ENCODE assay signal across 23 cellular contexts in the genomic region with DNA sequence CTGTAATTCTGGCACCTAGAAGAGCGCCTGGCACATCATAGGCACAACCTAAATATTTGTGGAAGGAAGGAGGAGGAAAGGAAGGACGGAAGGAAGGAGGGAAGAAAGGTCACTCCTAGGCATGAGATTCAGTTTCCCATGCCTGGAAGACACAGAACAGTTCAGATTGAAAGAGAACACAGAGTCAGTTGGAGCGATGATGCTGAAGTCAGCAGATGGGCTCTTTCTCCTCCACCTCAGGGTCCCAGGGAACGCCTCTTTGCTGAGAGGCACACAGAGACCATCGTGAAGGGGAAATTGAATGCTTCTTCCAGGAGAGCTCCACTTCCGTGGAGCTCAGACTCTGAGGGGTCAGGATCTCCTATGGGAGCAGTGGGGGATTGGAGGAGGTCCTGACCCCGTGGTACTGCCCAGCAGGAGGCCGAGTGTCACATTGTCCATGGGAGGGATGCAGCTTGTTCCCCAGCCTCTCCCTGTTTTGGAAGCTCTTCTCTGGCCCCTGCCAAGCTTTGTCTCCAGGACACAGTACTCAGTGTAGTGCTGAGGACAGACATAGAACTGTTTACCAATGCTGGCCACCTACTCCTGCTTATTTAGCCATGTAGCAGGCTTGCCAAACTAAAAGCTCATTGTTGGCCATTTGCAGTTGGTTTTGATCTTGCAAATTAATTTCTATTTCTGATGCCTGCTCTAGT. TPM values are rescaled to one million over a fixed set of nuclear protein-coding genes. Genes with fewer than 3 reads are reported as not detected.
DNase-seq lines count a peak whose midpoint lies in the region; ATAC-seq, FAIRE-seq and TF ChIP-seq lines count a peak whose summit lies in the region.
"Had no signal": no experiment of that assay in that cellular context is flagged by ENCODE, and none has a peak within 500 bp of the region (broad histone marks: within the 10 kb centered on the region; RNA-seq: fewer than 3 reads in every experiment).

No MANE protein-coding gene starts in this region.

- no peak for FAIRE-seq in frontal cortex (lab: Jason Lieb, UNC)
- FAIRE-seq: kidney, TTC549 had no signal

- peaks cover 24 to 60% of the 10 kb centered on the region in 2 donors for H3K4me1 ChIP-seq in gastrocnemius medialis

- H3K4me1 Mint-ChIP-seq in T-helper 17 cell = peaks cover 2% of the 10 kb centered on the region
- H3K4me1 Mint-ChIP-seq: activated CD4-positive, alpha-beta T cell treated with anti-CD3 and anti-CD28 coated beads, Interleukin-2, amount 10 ng/mL, durations not matched to agents 24 days and 14 days had no signal

- no peak overlapping the region for H3K4me3 ChIP-seq in gastrocnemius medialis
- H3K4me3 ChIP-seq: hepatocyte had no signal

- no peak overlapping the region for H3K27ac Mint-ChIP-seq in activated naive CD4-positive, alpha-beta T cell treated with anti-CD3 and anti-CD28 coated beads, Interleukin-2, amount 50 U/mL, for 72 hours
- H3K27ac Mint-ChIP-seq in T-helper 17 cell = no peak overlapping the region
- H3K27ac Mint-ChIP-seq: activated CD4-positive, alpha-beta T cell treated with anti-CD3 and anti-CD28 coated beads, Interleukin-2, amount 10 ng/mL, durations not matched to agents 24 days and 14 days; HFFc6; mesothelial cell of epicardium; nephron progenitor cell had no signal

- in situ Hi-C loops in SK-MEL-5 (cut with HindIII; ENCODE audit: low pct_unique_long_range_greater_than_20kb, low sequenced_read_pairs) = no loop called here
- in situ Hi-C loops in gastrocnemius medialis (cut with MboI; ENCODE audit: low sequenced_read_pairs in 4 of 4) = no loop called here

- TF ChIP-seq POLR2A in gastrocnemius medialis (IDR thresholded peaks at IDR 0.05) = no peak

- peaks cover 45% of the 10 kb centered on the region for H3K27me3 Mint-ChIP-seq in T-helper 17 cell

- peaks cover 0 to 6% of the 10 kb centered on the region in 2 donors for H3K36me3 ChIP-seq in gastrocnemius medialis

- H3K36me3 Mint-ChIP-seq in activated naive CD4-positive, alpha-beta T cell treated with anti-CD3 and anti-CD28 coated beads, Interleukin-2, amount 50 U/mL, for 72 hours = no peaks in the 10 kb centered on the region
- H3K36me3 Mint-ChIP-seq in T-helper 17 cell (ENCODE audit: low read depth) = no peaks in the 10 kb centered on the region
- H3K36me3 Mint-ChIP-seq: mesothelial cell of epicardium had no signal

- H3K9me3 Mint-ChIP-seq in activated naive CD4-positive, alpha-beta T cell treated with anti-CD3 and anti-CD28 coated beads, Interleukin-2, amount 50 U/mL, for 72 hours = no peaks in the 10 kb centered on the region
- H3K9me3 Mint-ChIP-seq: activated CD4-positive, alpha-beta T cell treated with anti-CD3 and anti-CD28 coated beads, Interleukin-2, amount 10 ng/mL, durations not matched to agents 24 days and 14 days; HFFc6; mesothelial cell of epicardium; nephron progenitor cell had no signal

- ATAC-seq in left lobe of liver (peak; percentile 30), gastrocnemius medialis (peak; percentile 25 to 54), T-helper 17 cell (no peak)
- ATAC-seq in activated naive CD4-positive, alpha-beta T cell treated with anti-CD3 and anti-CD28 coated beads, Interleukin-2, amount 50 U/mL, for 72 hours = no peak

- H3K9me3 ChIP-seq in gastrocnemius medialis (no peaks in the 10 kb centered on the region), T-helper 17 cell (ENCODE audit: control insufficient read depth, low read length, poor library complexity, severe bottlenecking) (no peaks in the 10 kb centered on the region)

- H3K27ac ChIP-seq in gastrocnemius medialis = peak overlapping the region in 3 of 4 donors; percentile 1 to 74 (median 47)
- H3K27ac ChIP-seq: hepatocyte had no signal

- no peak for TF ChIP-seq CTCF in gastrocnemius medialis (IDR thresholded peaks at IDR 0.05 in 4 of 5, conservative IDR thresholded peaks at IDR 0.05 in 1 of 5)

- H3K4me3 Mint-ChIP-seq in T-helper 17 cell = no peak overlapping the region
- H3K4me3 Mint-ChIP-seq: activated CD4-positive, alpha-beta T cell treated with anti-CD3 and anti-CD28 coated beads, Interleukin-2, amount 10 ng/mL, durations not matched to agents 24 days and 14 days; HFFc6; mesothelial cell of epicardium; nephron progenitor cell had no signal

- no peaks in the 10 kb centered on the region for H3K27me3 ChIP-seq in gastrocnemius medialis
- H3K27me3 ChIP-seq: hepatocyte had no signal

- DNase-seq in SK-MEL-5 (ENCODE audit: low read depth, low spot score) (peak; percentile 20), frontal cortex (ENCODE audit: low spot score in 2 of 2) (peak; percentile 45 to 56), left lobe of liver (ENCODE audit: low spot score) (no peak), gastrocnemius medialis (no peak), T-helper 17 cell (no peak)
- DNase-seq in stimulated activated CD4-positive, alpha-beta T cell treated with anti-CD3 and anti-CD28 coated beads, Interleukin-4, amount 100 ng/mL, for 4 hours = no peak
- no peak for DNase-seq in activated naive CD4-positive, alpha-beta T cell treated with anti-CD3 and anti-CD28 coated beads, Interleukin-2, amount 50 U/mL, for 72 hours (ENCODE audit: low spot score in 2 of 2)
- DNase-seq in activated CD4-positive, alpha-beta T cell treated with anti-CD3 and anti-CD28 coated beads for 48 hours = no peak
- DNase-seq: activated CD4-positive, alpha-beta T cell treated with anti-CD3 and anti-CD28 coated beads, Interleukin-2, amount 10 ng/mL, durations not matched to agents 24 days and 14 days; aorta; DND-41; HFFc6; kidney; NCI-H146; NCI-H446 treated with DMSO at 0.1 percent for 48 hours; nephron progenitor cell; RPMI8226; SW 1271 had no signal

- intact Hi-C loops in gastrocnemius medialis (cut with DNase I; ENCODE audit: low total_unique reads) = loop anchor here (5.0 kb wide), 1 partner anchor 48 kb away; no protein-coding TSS in a partner anchor

RNA-seq across cellular contexts. Expression of a gene that starts 2.4 kb away (rescaled TPM):
- 0.18 TPM in 1 of 2 replicates, not detected in the other for total RNA-seq in SK-MEL-5 (2014; rRNA removed; shearing (Covaris generic))
- not detected in 2 replicates for polyA plus RNA-seq in SK-MEL-5 (2015; cell fraction: cytosol; rRNA removed)
- not detected in 2 replicates for polyA plus RNA-seq in SK-MEL-5 (2015; cell fraction: nucleus; rRNA removed)
- total RNA-seq in frontal cortex = not detected
- total RNA-seq in left lobe of liver = not detected
- 1 to 10 TPM in 1 of 4 donors, not detected in 3; 3.1 TPM for total RNA-seq in gastrocnemius medialis
- total RNA-seq in activated naive CD4-positive, alpha-beta T cell treated with anti-CD3 and anti-CD28 coated beads, Interleukin-2, amount 50 U/mL, for 72 hours = not detected
- not detected for total RNA-seq in T-helper 17 cell
- total RNA-seq: activated CD4-positive, alpha-beta T cell treated with anti-CD3 and anti-CD28 coated beads, Interleukin-2, amount 10 ng/mL, durations not matched to agents 24 days and 14 days; aorta; fibroblast of lung; HFFc6; mesothelial cell of epicardium; pulmonary artery endothelial cell had no signal
- polyA plus RNA-seq: aorta, fibroblast of lung had no signal

RNA-seq across cellular contexts. Expression of a gene that starts 21.4 kb away (rescaled TPM):
- 17.1 and 17.3 TPM in 2 replicates for total RNA-seq in SK-MEL-5 (2014; rRNA removed; shearing (Covaris generic))
- 22.7 and 29.9 TPM in 2 replicates for polyA plus RNA-seq in SK-MEL-5 (2015; cell fraction: cytosol; rRNA removed)
- polyA plus RNA-seq in SK-MEL-5 (2015; cell fraction: nucleus; rRNA removed) = 131 and 164 TPM in 2 replicates
- total RNA-seq in frontal cortex = 7.7 TPM
- 0.63 TPM for total RNA-seq in left lobe of liver
- total RNA-seq in gastrocnemius medialis = 1 to 10 TPM in 1 of 4 donors, under 1 TPM in 2, not detected in 1; 0.19 to 2.3 (median 0.84) TPM
- 10 to 100 TPM; 20.5 to 23.9 TPM for total RNA-seq in activated naive CD4-positive, alpha-beta T cell treated with anti-CD3 and anti-CD28 coated beads, Interleukin-2, amount 50 U/mL, for 72 hours
- total RNA-seq in T-helper 17 cell = 1 to 10 TPM; 1.2 to 1.7 TPM

RNA-seq across cellular contexts. Expression of a gene that starts 55.0 kb away (rescaled TPM):
- 3.5 TPM in 2 replicates for total RNA-seq in SK-MEL-5 (2014; rRNA removed; shearing (Covaris generic))
- polyA plus RNA-seq in SK-MEL-5 (2015; cell fraction: cytosol; rRNA removed) = 15.9 and 19.4 TPM in 2 replicates
- 17.9 and 21.0 TPM in 2 replicates for polyA plus RNA-seq in SK-MEL-5 (2015; cell fraction: nucleus; rRNA removed)
- 27.3 TPM for total RNA-seq in frontal cortex
- total RNA-seq in left lobe of liver = 3.9 TPM
- total RNA-seq in gastrocnemius medialis = 10 to 100 TPM in 1 of 4 donors, 1 to 10 TPM in 3; 5.8 to 12.5 (median 7.9) TPM
- 1 to 10 TPM in 1 of 2 donors, under 1 TPM in 1; 0.39 to 3.9 TPM for total RNA-seq in activated naive CD4-positive, alpha-beta T cell treated with anti-CD3 and anti-CD28 coated beads, Interleukin-2, amount 50 U/mL, for 72 hours
- total RNA-seq in T-helper 17 cell = 1 to 10 TPM; 3.2 to 3.3 TPM

Comparison
In these comparisons a context has a peak if more than half of its experiments do, and no peak if none do; other contexts are left out.
1. DNase-seq: peak in SK-MEL-5 (single experiment) and frontal cortex (2 of 2); none in left lobe of liver (single experiment), gastrocnemius medialis (0 of 2), stimulated activated CD4-positive, alpha-beta T cell treated with anti-CD3 and anti-CD28 coated beads, Interleukin-4, amount 100 ng/mL, for 4 hours (0 of 2), activated naive CD4-positive, alpha-beta T cell treated with anti-CD3 and anti-CD28 coated beads, Interleukin-2, amount 50 U/mL, for 72 hours (0 of 2), T-helper 17 cell (0 of 3) and activated CD4-positive, alpha-beta T cell treated with anti-CD3 and anti-CD28 coated beads for 48 hours (single experiment).
2. ATAC-seq: peak in left lobe of liver (single experiment) and gastrocnemius medialis (2 of 2); none in activated naive CD4-positive, alpha-beta T cell treated with anti-CD3 and anti-CD28 coated beads, Interleukin-2, amount 50 U/mL, for 72 hours (0 of 2) and T-helper 17 cell (single experiment).